Comparison of ENCODE assay signal across 7 cellular contexts in the genomic region with DNA sequence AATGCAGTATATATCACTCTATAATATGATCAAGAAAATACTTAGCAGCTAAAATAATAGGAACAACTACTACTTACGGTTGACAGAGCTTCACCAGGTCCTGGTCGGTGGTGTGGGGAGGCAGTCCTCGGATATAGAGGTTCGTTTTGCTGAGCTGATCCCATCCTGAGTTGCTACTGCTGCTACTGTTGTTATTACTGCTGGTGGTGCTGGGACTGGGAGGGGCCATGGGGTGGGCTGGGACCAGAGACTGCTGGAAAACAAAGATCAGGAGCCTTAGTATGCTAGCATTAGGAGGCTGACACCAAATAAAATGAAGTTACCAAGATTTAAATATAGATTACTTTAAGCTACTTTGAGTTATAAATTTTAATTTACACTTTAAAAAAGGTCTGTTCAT.
DNase-seq lines count a peak whose midpoint lies in the region; ATAC-seq, FAIRE-seq and TF ChIP-seq lines count a peak whose summit lies in the region.
"Not testable (repeated sequence)": the region's sequence is repeated elsewhere in the genome, so short reads cannot be mapped to it uniquely, and the experiment has no call there.

No MANE protein-coding gene starts in this region.

- H3K79me2 ChIP-seq in SK-N-SH (ENCODE audit: insufficient read depth) = peaks cover 98% of the 10 kb centered on the region

- H2BK12ac ChIP-seq in mesenchymal stem cell (ENCODE audit: low read length in 2 of 2) = not testable (repeated sequence)

- not testable (repeated sequence) for TF ChIP-seq RAD21 in SK-N-SH (IDR thresholded peaks at IDR 0.05; ENCODE audit: low read length)

- CTCF ChIA-PET in SK-N-SH (lab: Yijun Ruan, JAX) = interaction anchor here (1.4 kb wide), 1 partner anchor 14 kb away, joined by 3 read pairs; no protein-coding TSS in a partner anchor

- TF ChIP-seq POLR2A in GM12891 (IDR thresholded peaks at IDR 0.05; ENCODE audit: low read depth, low read length); heart left ventricle (IDR thresholded peaks at IDR 0.05): not testable (repeated sequence)

- H4K91ac ChIP-seq in mesenchymal stem cell (ENCODE audit: low read length) = not testable (repeated sequence)

- whole genome bisulfite sequencing in SK-N-SH (ENCODE audit: low lambda C conversion rate) = 90% methylated on average over 4 of the region's 4 CpGs
- WGBS in heart left ventricle, 4 donors = 41 to 50% (median 46%) methylated on average over 4 of the region's 4 CpGs
- WGBS in mesenchymal stem cell = 71% methylated on average over 4 of the region's 4 CpGs
- WGBS in psoas muscle, 3 donors = 50 to 56% (median 53%) methylated on average over 4 of the region's 4 CpGs

- not testable (repeated sequence) for H4K8ac ChIP-seq in mesenchymal stem cell (ENCODE audit: low read length)

- not testable (repeated sequence) for H3K4me2 ChIP-seq in SK-N-SH; mesenchymal stem cell (ENCODE audit: low read length, poor library complexity, severe bottlenecking)

- H2AK5ac ChIP-seq in mesenchymal stem cell (ENCODE audit: low read length, severe bottlenecking) = not testable (repeated sequence)

- H3K4me1 ChIP-seq in SK-N-SH (ENCODE audit: control insufficient read depth in 1 of 2, insufficient read depth in 2 of 2, low read depth in 1 of 2, low read length in 1 of 2) (peaks cover 29 to 52% of the 10 kb centered on the region in 2 experiments; a peak in 3 of 4 replicates), heart left ventricle (peaks cover 21 to 100% (median 91%) of the 10 kb centered on the region in 12 donors), mesenchymal stem cell (ENCODE audit: control insufficient read depth, insufficient read depth, low read depth, low read length) (peaks cover 22% of the 10 kb centered on the region), psoas muscle (peaks cover 86% of the 10 kb centered on the region)

- POLR2A ChIA-PET in SK-N-SH (lab: Yijun Ruan, JAX) = not testable (repeated sequence)

- H3K36me3 ChIP-seq in SK-N-SH (replicated peaks in 1 of 2; ENCODE audit: control insufficient read depth in 1 of 2, insufficient read depth in 2 of 2, low read length in 1 of 2) (peaks cover 20 to 35% of the 10 kb centered on the region in 2 experiments), heart left ventricle (peaks cover 0 to 31% (median 8%) of the 10 kb centered on the region in 9 donors), mesenchymal stem cell (ENCODE audit: control insufficient read depth in 1 of 2, insufficient read depth in 2 of 2, low read depth in 1 of 2, low read length in 2 of 2) (peaks cover 7 to 46% of the 10 kb centered on the region in 2 experiments)
- H3K36me3 ChIP-seq in psoas muscle (ENCODE audit: insufficient read depth in 1 of 2, low read depth in 1 of 2) = not testable (repeated sequence)

- not testable (repeated sequence) for H3K23ac ChIP-seq in mesenchymal stem cell (ENCODE audit: low read length in 2 of 2)

- peaks cover 75% of the 10 kb centered on the region for H4K20me1 ChIP-seq in SK-N-SH (ENCODE audit: insufficient read depth)

- H3K27me3 ChIP-seq in SK-N-SH (ENCODE audit: insufficient read depth); heart left ventricle; mesenchymal stem cell (ENCODE audit: control insufficient read depth in 1 of 2, insufficient read depth in 1 of 2, low read length in 2 of 2); psoas muscle (ENCODE audit: insufficient read depth in 3 of 3, low read length in 2 of 3): not testable (repeated sequence)

- H2AFZ ChIP-seq in SK-N-SH (ENCODE audit: low read depth); mesenchymal stem cell (ENCODE audit: low read depth, low read length): not testable (repeated sequence)

- intact Hi-C loops in heart left ventricle (cut with DNase I) = loop anchor here in 3 of 10 donors (5.0 kb wide), 3 partner anchors 35 to 40 kb away; no protein-coding TSS in a partner anchor
- intact Hi-C loops in psoas muscle (cut with DNase I) = not testable (repeated sequence)

- H3K27ac ChIP-seq in SK-N-SH (ENCODE audit: low read depth in 2 of 2, low read length in 1 of 2) (peak overlapping the region in 1 of 2 experiments; percentile 85; a peak in 3 of 4 replicates), heart left ventricle (peak overlapping the region in 8 of 12 donors; percentile 10 to 92 (median 51)), mesenchymal stem cell (ENCODE audit: low read length, poor library complexity, severe bottlenecking) (peak overlapping the region; percentile 22), psoas muscle (peak overlapping the region; percentile 64)

- H3K4me3 ChIP-seq in SK-N-SH (ENCODE audit: low read depth in 2 of 2, low read length in 1 of 2) = not testable (repeated sequence)
- H3K4me3 ChIP-seq in choroid plexus epithelial cell (ENCODE audit: low read depth, low read length) = peak overlapping the region; percentile 40
- H3K4me3 ChIP-seq in heart left ventricle = peak overlapping the region in 9 of 12 donors; percentile 4 to 37 (median 27)
- peak overlapping the region in 1 of 2 experiments; percentile 73 for H3K4me3 ChIP-seq in mesenchymal stem cell (ENCODE audit: insufficient read depth in 1 of 2, low read depth in 1 of 2, low read length in 2 of 2)
- peak overlapping the region; percentile 13 for H3K4me3 ChIP-seq in psoas muscle

- not testable (repeated sequence) for TF ChIP-seq CTCF in SK-N-SH (IDR thresholded peaks at IDR 0.05); choroid plexus epithelial cell (conservative IDR thresholded peaks at IDR 0.05; ENCODE audit: low read depth, low read length); heart left ventricle (IDR thresholded peaks at IDR 0.05); psoas muscle (IDR thresholded peaks at IDR 0.05)

- H3K9ac ChIP-seq in SK-N-SH (peak overlapping the region; percentile 54; the same call in 1 of the 2 replicates), mesenchymal stem cell (ENCODE audit: low read length) (peak overlapping the region; percentile 76)

- FAIRE-seq in GM12891 (lab: Jason Lieb, UNC) = peak; percentile 88
- FAIRE-seq in HTR-8/SVneo (lab: Jason Lieb, UNC) = peak; percentile 23

- H3K4ac ChIP-seq in mesenchymal stem cell (ENCODE audit: low read depth in 1 of 2, low read length in 2 of 2) = not testable (repeated sequence)

- peak in 2 of 4 donors; percentile 26 to 36 for ATAC-seq in heart left ventricle
- ATAC-seq in psoas muscle = not testable (repeated sequence)

- H3K79me1 ChIP-seq in mesenchymal stem cell (replicated peaks; ENCODE audit: low read length, poor library complexity, severe bottlenecking) = not testable (repeated sequence)

- not testable (repeated sequence) for H2BK5ac ChIP-seq in mesenchymal stem cell (ENCODE audit: low read depth, low read length, poor library complexity, severe bottlenecking)

- not testable (repeated sequence) for DNase-seq in GM12891 (ENCODE audit: insufficient read length, low spot score); HTR-8/SVneo (ENCODE audit: insufficient read length, low spot score); SK-N-SH; heart left ventricle; mesenchymal stem cell; psoas muscle
- peak; percentile 46 for DNase-seq in choroid plexus epithelial cell (ENCODE audit: low read depth)

- H3K9me3 ChIP-seq in SK-N-SH; heart left ventricle; mesenchymal stem cell (ENCODE audit: control insufficient read depth, low read length); psoas muscle: not testable (repeated sequence)

- H3K18ac ChIP-seq in mesenchymal stem cell (ENCODE audit: low read depth in 1 of 2, low read length in 2 of 2) = not testable (repeated sequence)

- not testable (repeated sequence) for TF ChIP-seq EP300 in SK-N-SH (IDR thresholded peaks at IDR 0.05; ENCODE audit: borderline replicate concordance in 1 of 2, low read depth in 1 of 2, low read length in 1 of 2)

- not testable (repeated sequence) for H3K9me2 ChIP-seq in SK-N-SH

- not testable (repeated sequence) for H2BK120ac ChIP-seq in mesenchymal stem cell (ENCODE audit: low read depth, low read length)

- not testable (repeated sequence) for H3K14ac ChIP-seq in mesenchymal stem cell (ENCODE audit: low read length in 2 of 2)

- peaks cover 29% of the 10 kb centered on the region for H3F3A ChIP-seq in SK-N-SH (replicated peaks; ENCODE audit: insufficient read depth)

- H2BK15ac ChIP-seq in mesenchymal stem cell (ENCODE audit: low read depth, poor library complexity, severe bottlenecking) = not testable (repeated sequence)
